ENCODE assay signal across 8 cellular contexts in the genomic region with DNA sequence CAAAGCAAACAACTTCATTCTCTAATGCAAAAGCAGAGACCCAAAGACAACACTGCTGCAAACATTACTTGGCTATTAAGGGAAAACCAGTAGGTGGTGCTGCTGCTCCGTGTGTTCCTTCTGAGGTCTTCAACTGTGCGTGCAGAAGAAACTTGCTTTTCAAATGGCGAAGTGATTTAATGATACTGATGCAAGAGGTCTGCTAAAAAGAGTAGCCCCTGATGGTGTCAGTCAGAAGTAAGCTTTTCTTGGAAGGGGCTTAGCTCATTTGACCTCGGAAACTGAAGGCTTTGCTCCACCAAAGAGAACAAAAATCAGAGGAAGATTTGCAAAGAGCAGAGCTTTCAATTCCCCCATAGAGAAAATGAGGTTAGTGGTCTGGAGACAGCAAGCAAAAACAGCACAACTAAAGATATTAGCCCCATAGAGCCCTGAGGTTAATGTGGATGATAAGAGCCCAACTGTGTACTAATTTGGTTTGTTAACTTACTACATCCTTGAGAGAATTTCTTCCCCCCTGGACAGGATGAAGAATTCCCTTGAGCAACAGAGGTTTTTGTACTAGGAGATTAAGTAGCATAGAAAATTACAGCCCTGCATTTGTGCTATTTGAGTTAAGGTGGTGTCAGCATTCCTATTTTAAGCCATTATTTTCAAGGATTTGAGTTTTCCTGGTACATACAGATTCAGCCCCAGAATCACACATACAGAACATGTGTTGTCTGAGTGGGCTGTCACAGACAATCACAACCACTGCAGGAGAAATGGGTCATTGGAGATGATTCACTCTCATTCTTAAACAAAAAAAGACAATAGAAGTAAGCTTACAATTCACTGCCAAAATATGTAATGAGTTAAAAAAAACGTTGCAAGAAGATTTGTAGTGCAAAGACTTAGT.
DNase-seq lines count a peak whose midpoint lies in the region; ATAC-seq and TF ChIP-seq lines count a peak whose summit lies in the region.

No MANE protein-coding gene starts in this region.

- no peak overlapping the region for H3K27ac ChIP-seq in psoas muscle

- H3K36me3 ChIP-seq in psoas muscle (ENCODE audit: insufficient read depth in 1 of 2, low read depth in 1 of 2): no peaks in the 10 kb centered on the region

- peaks cover 0 to 3% (median 0%) of the 10 kb centered on the region in 3 donors for H3K27me3 ChIP-seq in psoas muscle (ENCODE audit: insufficient read depth in 3 of 3, low read length in 2 of 3)

- H3K4me3 ChIP-seq in psoas muscle: no peak overlapping the region

- DNase-seq in DMS 273 treated with DMSO at 0.1 percent for 48 hours (lab: John Stamatoyannopoulos, UW) (peak; percentile 29), HUDEP-2 (lab: John Stamatoyannopoulos, UW; ENCODE audit: unreplicated experiment in 76 of 76) (peak in 39 of 76 experiments; percentile 1 to 56 (median 22)), OCI-M1 (lab: John Stamatoyannopoulos, UW) (peak; percentile 86), head of caudate nucleus (peak; percentile 36 to 88 (median 74)), psoas muscle (peak; percentile 19 to 51), T-helper 9 cell (no peak)
- peak; percentile 25 for DNase-seq in activated naive CD4-positive, alpha-beta T cell treated with Interleukin-2 at 50 U/mL for 16 hours

- ATAC-seq in GM19463 (IDR thresholded peaks at IDR 0.05; ENCODE audit: unreplicated experiment): peak; percentile 82
- peak in 1 of 4 donors; percentile 55 for ATAC-seq in psoas muscle

- no peaks in the 10 kb centered on the region for H3K9me3 ChIP-seq in psoas muscle

- peak; percentile 56 for TF ChIP-seq CTCF in psoas muscle (IDR thresholded peaks at IDR 0.05)

- intact Hi-C loops in head of caudate nucleus (cut with DNase I): loop anchor here (5.0 kb wide), 1 partner anchor 346 kb away; no protein-coding TSS in a partner anchor
- intact Hi-C loops in psoas muscle (cut with DNase I): loop anchor here in 1 of 2 donors (10.0 kb wide), 1 partner anchor 348 kb away; no protein-coding TSS in a partner anchor

- WGBS in psoas muscle, 3 donors: 4 to 6% (median 6%) methylated on average over 5 of the region's 5 CpGs

- no peaks in the 10 kb centered on the region for H3K4me1 ChIP-seq in psoas muscle
